In genomic region chr10:13525683-13526082, GRCh38 we compare ENCODE assay signal across 26 cellular contexts. TPM values are rescaled to one million over a fixed set of nuclear protein-coding genes. Genes with fewer than 3 reads are reported as not detected.
"Had no signal": no experiment of that assay in that cellular context is flagged by ENCODE, and none has a peak within 500 bp of the region (broad histone marks: within the 10 kb centered on the region; RNA-seq: fewer than 3 reads in every experiment).

No MANE protein-coding gene starts in this region.

- ATAC-seq: activated naive CD4-positive, alpha-beta T cell treated with anti-CD3 and anti-CD28 coated beads, Interleukin-2, amount 50 U/mL, for 72 hours; activated naive CD8-positive, alpha-beta T cell treated with anti-CD3 and anti-CD28 coated beads, Interleukin-2, amount 50 U/mL, for 24 hours; activated T-cell treated with anti-CD3 and anti-CD28 coated beads, Interleukin-2, amount 50 U/mL, for 4 hours; body of pancreas; Panc1; Right ventricle myocardium inferior; T-helper 17 cell had no signal

- H3K4me3 ChIP-seq: ascending aorta, body of pancreas had no signal

- H3K27ac ChIP-seq: ascending aorta, VCaP had no signal

- H3K36me3 Mint-ChIP-seq: activated CD4-positive, alpha-beta memory T cell treated with anti-CD3 and anti-CD28 coated beads for 36 hours had no signal

- H3K9me3 ChIP-seq: ascending aorta, body of pancreas had no signal

- H3K9me3 Mint-ChIP-seq: activated CD4-positive, alpha-beta memory T cell treated with anti-CD3 and anti-CD28 coated beads for 36 hours; activated CD4-positive, alpha-beta T cell treated with anti-CD3 and anti-CD28 coated beads, Interleukin-2, amount 10 ng/mL, durations not matched to agents 7 days and 5 days; activated naive CD4-positive, alpha-beta T cell treated with anti-CD3 and anti-CD28 coated beads, Interleukin-2, amount 50 U/mL, for 72 hours; activated naive CD8-positive, alpha-beta T cell treated with anti-CD3 and anti-CD28 coated beads, Interleukin-2, amount 50 U/mL, for 24 hours; activated T-cell treated with anti-CD3 and anti-CD28 coated beads, Interleukin-2, amount 50 U/mL, for 4 hours; central memory CD8-positive, alpha-beta T cell had no signal

- H3K27ac Mint-ChIP-seq: activated CD4-positive, alpha-beta memory T cell treated with anti-CD3 and anti-CD28 coated beads for 36 hours; activated CD4-positive, alpha-beta T cell treated with anti-CD3 and anti-CD28 coated beads, Interleukin-2, amount 10 ng/mL, durations not matched to agents 7 days and 5 days; activated naive CD4-positive, alpha-beta T cell treated with anti-CD3 and anti-CD28 coated beads, Interleukin-2, amount 50 U/mL, for 72 hours; activated naive CD8-positive, alpha-beta T cell treated with anti-CD3 and anti-CD28 coated beads, Interleukin-2, amount 50 U/mL, for 24 hours; T-helper 17 cell had no signal

- DNase-seq: activated CD4-positive, alpha-beta memory T cell treated with anti-CD3 and anti-CD28 coated beads for 36 hours; activated CD4-positive, alpha-beta T cell treated with anti-CD3 and anti-CD28 coated beads, Interleukin-2, amount 10 ng/mL, durations not matched to agents 7 days and 5 days; activated CD4-positive, CD25-positive, alpha-beta regulatory T cell; activated CD8-positive, alpha-beta memory T cell treated with anti-CD3 and anti-CD28 coated beads for 24 hours; activated effector memory CD4-positive, alpha-beta T cell treated with anti-CD3 and anti-CD28 coated beads, Interleukin-2, amount 50 U/mL, for 16 hours; activated naive CD4-positive, alpha-beta T cell treated with Interleukin-2 at 50 U/mL for 16 hours; activated naive CD8-positive, alpha-beta T cell treated with anti-CD3 and anti-CD28 coated beads, Interleukin-2, amount 50 U/mL, for 24 hours; activated T-cell treated with anti-CD3 and anti-CD28 coated beads, Interleukin-2, amount 50 U/mL, for 4 hours; amniotic stem cell; body of pancreas; NCI-H1092; NCI-H1436; NCI-H187 treated with DMSO at 0.1 percent for 48 hours; NCI-H2081 treated with DMSO at 0.1 percent for 48 hours; NCI-H446; NCI-H524; RPMI8226; T-helper 17 cell; T1000 had no signal

- H3K27me3 ChIP-seq: ascending aorta, body of pancreas had no signal

- H3K4me3 Mint-ChIP-seq: activated CD4-positive, alpha-beta memory T cell treated with anti-CD3 and anti-CD28 coated beads for 36 hours; activated CD4-positive, alpha-beta T cell treated with anti-CD3 and anti-CD28 coated beads, Interleukin-2, amount 10 ng/mL, durations not matched to agents 7 days and 5 days; activated naive CD8-positive, alpha-beta T cell treated with anti-CD3 and anti-CD28 coated beads, Interleukin-2, amount 50 U/mL, for 24 hours; activated T-cell treated with anti-CD3 and anti-CD28 coated beads, Interleukin-2, amount 50 U/mL, for 4 hours; central memory CD8-positive, alpha-beta T cell; T-helper 17 cell had no signal

RNA-seq across cellular contexts. Expression of gene BEND7, which starts 3.1 kb away (rescaled TPM):
- total RNA-seq: activated CD4-positive, alpha-beta memory T cell treated with anti-CD3 and anti-CD28 coated beads for 36 hours; activated CD4-positive, alpha-beta T cell treated with anti-CD3 and anti-CD28 coated beads, Interleukin-2, amount 10 ng/mL, durations not matched to agents 7 days and 5 days; activated naive CD4-positive, alpha-beta T cell treated with anti-CD3 and anti-CD28 coated beads, Interleukin-2, amount 50 U/mL, for 72 hours; OCI-LY7 had no signal
